1 cellular context compared by ENCODE assay signal in genomic region chr16:19913306-19913717, GRCh38.
TF ChIP-seq lines count a peak whose summit lies in the region.

No MANE protein-coding gene starts in this region.

TF ChIP-seq in IMR-90, 13 proteins besides CTCF, POLR2A, EP300 and RAD21 (continued from another document):
- TF ChIP-seq ELK1 (IDR thresholded peaks at IDR 0.05; ENCODE audit: borderline replicate concordance, low read depth, low read length) = no peak
- no peak for TF ChIP-seq MAZ (IDR thresholded peaks at IDR 0.05; ENCODE audit: borderline replicate concordance, low read depth, low read length)
- no peak for TF ChIP-seq FOS (IDR thresholded peaks at IDR 0.05; ENCODE audit: low read depth, low read length)
- TF ChIP-seq SMC3 (IDR thresholded peaks at IDR 0.05; ENCODE audit: low read depth, low read length) = no peak
